8 cellular contexts compared by ENCODE assay signal in the genomic region with DNA sequence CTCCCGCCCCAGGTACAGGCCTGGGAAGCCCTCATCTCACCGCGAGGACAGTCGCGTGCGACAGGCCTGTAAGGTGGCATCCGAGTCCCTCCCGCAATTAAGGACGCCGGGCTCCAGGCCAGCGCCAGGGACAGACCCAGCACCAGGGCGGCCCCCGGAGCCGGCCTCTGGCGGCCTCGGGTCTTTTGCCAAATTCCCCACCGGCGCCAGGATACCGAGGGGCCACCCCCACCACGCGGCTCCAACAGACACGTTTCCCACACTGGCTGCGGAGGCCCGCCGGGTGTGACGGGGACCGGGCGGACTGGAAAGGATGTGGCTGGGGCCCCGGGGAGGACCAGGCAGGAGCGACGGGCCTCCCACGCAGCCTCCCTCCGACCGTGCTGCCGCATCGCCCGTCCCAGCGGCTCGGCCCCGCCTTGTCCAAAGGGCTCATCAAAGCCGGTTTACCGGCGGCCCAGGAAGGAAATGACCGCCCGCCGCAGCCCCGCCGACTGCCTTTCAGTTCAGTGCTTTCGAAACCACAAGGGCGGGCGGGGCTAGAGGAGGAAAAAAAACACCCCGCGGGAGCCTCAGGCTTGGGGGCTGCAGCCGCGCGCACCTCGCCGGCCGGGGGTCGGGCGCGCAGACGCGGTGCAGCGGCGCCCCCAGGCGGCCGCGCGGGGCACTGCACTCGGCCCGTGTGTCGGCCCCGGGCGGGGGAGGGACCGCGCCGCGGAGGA. TPM values are rescaled to one million over a fixed set of nuclear protein-coding genes. Genes with fewer than 3 reads are reported as not detected.
DNase-seq lines count a peak whose midpoint lies in the region; ATAC-seq and TF ChIP-seq lines count a peak whose summit lies in the region.

No MANE protein-coding gene starts in this region.

- H3K79me2 ChIP-seq in KMS-11 (ENCODE audit: insufficient read depth, low read depth): no peaks in the 10 kb centered on the region

- H3K4me2 ChIP-seq in KMS-11: peak overlapping the region; percentile 58

- H3K9me3 ChIP-seq in Peyer's patch: no peaks in the 10 kb centered on the region

- peak overlapping the region; percentile 79 for H2AFZ ChIP-seq in KMS-11 (ENCODE audit: low read depth)

- TF ChIP-seq POLR2A in Peyer's patch (IDR thresholded peaks at IDR 0.05): peak; percentile 31 to 34

- no peaks in the 10 kb centered on the region for H3K36me3 Mint-ChIP-seq in activated T-helper 17 cell treated with anti-CD3 and anti-CD28 coated beads, Interleukin-2, amount 50 U/mL, for 72 hours (ENCODE audit: low read depth)
- peaks cover 2% of the 10 kb centered on the region for H3K36me3 Mint-ChIP-seq in nephron progenitor cell (ENCODE audit: low read depth)
- H3K36me3 Mint-ChIP-seq in stimulated activated naive CD8-positive, alpha-beta T cell treated with anti-CD3 and anti-CD28 coated beads, Interleukin-15, Interleukin-2, amounts not matched to agents 100 ng/mL and 50 ng/mL, for 24 hours (ENCODE audit: low read depth): peaks cover 4% of the 10 kb centered on the region

- H3K9ac ChIP-seq in KMS-11: peak overlapping the region; percentile 67; the same call in 1 of the 2 replicates

- H3K4me1 Mint-ChIP-seq in activated T-helper 17 cell treated with anti-CD3 and anti-CD28 coated beads, Interleukin-2, amount 50 U/mL, for 72 hours: no peaks in the 10 kb centered on the region
- H3K4me1 Mint-ChIP-seq in nephron progenitor cell: peaks cover 55% of the 10 kb centered on the region
- H3K4me1 Mint-ChIP-seq in stimulated activated naive CD8-positive, alpha-beta T cell treated with anti-CD3 and anti-CD28 coated beads, Interleukin-15, Interleukin-2, amounts not matched to agents 100 ng/mL and 50 ng/mL, for 24 hours (ENCODE audit: low read depth): peaks cover 24% of the 10 kb centered on the region

- H3K27me3 ChIP-seq in KMS-11 (ENCODE audit: insufficient read depth, low read depth): no peaks in the 10 kb centered on the region
- no peaks in the 10 kb centered on the region for H3K27me3 ChIP-seq in Peyer's patch

- H3K4me3 ChIP-seq in KMS-11 (IDR thresholded peaks at IDR 0.05; ENCODE audit: insufficient read depth, low read depth, low read length) (no peak overlapping the region), Peyer's patch (peak overlapping the region; percentile 60 to 74 (median 64)), fibroblast of pulmonary artery (replicated peaks; ENCODE audit: low read depth, low read length) (peak overlapping the region; percentile 70)

- peak; percentile 70 for ATAC-seq in GM21737 (IDR thresholded peaks at IDR 0.05; ENCODE audit: unreplicated experiment)
- ATAC-seq in activated T-helper 17 cell treated with anti-CD3 and anti-CD28 coated beads, Interleukin-2, amount 50 U/mL, for 72 hours (replicated peaks): peak; percentile 79

- DNase-seq in EH (ENCODE audit: low read depth) (peak; percentile 96), Peyer's patch (peak; percentile 90 to 97 (median 94)), fibroblast of pulmonary artery (ENCODE audit: low read depth) (peak; percentile 97), nephron progenitor cell (peak; percentile 94)

- H4K20me1 ChIP-seq in KMS-11 (ENCODE audit: insufficient read depth): no peaks in the 10 kb centered on the region; the same call in 1 of the 2 replicates

- no peaks in the 10 kb centered on the region for H3K9me3 Mint-ChIP-seq in activated T-helper 17 cell treated with anti-CD3 and anti-CD28 coated beads, Interleukin-2, amount 50 U/mL, for 72 hours
- no peaks in the 10 kb centered on the region for H3K9me3 Mint-ChIP-seq in nephron progenitor cell
- no peaks in the 10 kb centered on the region for H3K9me3 Mint-ChIP-seq in stimulated activated naive CD8-positive, alpha-beta T cell treated with anti-CD3 and anti-CD28 coated beads, Interleukin-15, Interleukin-2, amounts not matched to agents 100 ng/mL and 50 ng/mL, for 24 hours

- TF ChIP-seq CTCF in KMS-11 (conservative IDR thresholded peaks at IDR 0.05; ENCODE audit: low read depth, low read length) (peak; percentile 27; the same call in 1 of the 2 replicates), Peyer's patch (IDR thresholded peaks at IDR 0.05) (peak; percentile 39 to 100 (median 98)), fibroblast of pulmonary artery (IDR thresholded peaks at IDR 0.05; ENCODE audit: low read length, missing control alignments) (no peak), nephron progenitor cell (IDR thresholded peaks at IDR 0.05) (no peak)

- H3K27ac Mint-ChIP-seq in activated T-helper 17 cell treated with anti-CD3 and anti-CD28 coated beads, Interleukin-2, amount 50 U/mL, for 72 hours: no peak overlapping the region
- no peak overlapping the region for H3K27ac Mint-ChIP-seq in nephron progenitor cell
- H3K27ac Mint-ChIP-seq in stimulated activated naive CD8-positive, alpha-beta T cell treated with anti-CD3 and anti-CD28 coated beads, Interleukin-15, Interleukin-2, amounts not matched to agents 100 ng/mL and 50 ng/mL, for 24 hours: no peak overlapping the region

- H3K27ac ChIP-seq in KMS-11 (peak overlapping the region; percentile 32), Peyer's patch (peak overlapping the region; percentile 84 to 96 (median 87))

- H3K4me3 Mint-ChIP-seq in activated T-helper 17 cell treated with anti-CD3 and anti-CD28 coated beads, Interleukin-2, amount 50 U/mL, for 72 hours: peak overlapping the region; percentile 82
- H3K4me3 Mint-ChIP-seq in nephron progenitor cell: peak overlapping the region; percentile 67
- H3K4me3 Mint-ChIP-seq in stimulated activated naive CD8-positive, alpha-beta T cell treated with anti-CD3 and anti-CD28 coated beads, Interleukin-15, Interleukin-2, amounts not matched to agents 100 ng/mL and 50 ng/mL, for 24 hours: peak overlapping the region; percentile 57

- no peaks in the 10 kb centered on the region for H3K27me3 Mint-ChIP-seq in activated T-helper 17 cell treated with anti-CD3 and anti-CD28 coated beads, Interleukin-2, amount 50 U/mL, for 72 hours
- H3K27me3 Mint-ChIP-seq in nephron progenitor cell (ENCODE audit: low read depth, poor library complexity): peaks cover 9% of the 10 kb centered on the region
- no peaks in the 10 kb centered on the region for H3K27me3 Mint-ChIP-seq in stimulated activated naive CD8-positive, alpha-beta T cell treated with anti-CD3 and anti-CD28 coated beads, Interleukin-15, Interleukin-2, amounts not matched to agents 100 ng/mL and 50 ng/mL, for 24 hours

- H3K4me1 ChIP-seq in KMS-11 (ENCODE audit: low read depth, poor library complexity, severe bottlenecking) (peaks cover 16% of the 10 kb centered on the region), Peyer's patch (peaks cover 0 to 23% (median 11%) of the 10 kb centered on the region in 4 donors)

- H3K36me3 ChIP-seq in KMS-11 (ENCODE audit: insufficient read depth) (no peaks in the 10 kb centered on the region), Peyer's patch (no peaks in the 10 kb centered on the region)

RNA-seq across cellular contexts. Expression of a gene that starts 11.2 kb away (rescaled TPM):
- total RNA-seq in Peyer's patch: 10 to 100 TPM in 1 of 4 donors, 1 to 10 TPM in 3; 5.4 to 18.2 (median 6.9) TPM
- 1 to 10 TPM; 7.0 to 7.4 TPM for total RNA-seq in activated T-helper 17 cell treated with anti-CD3 and anti-CD28 coated beads, Interleukin-2, amount 50 U/mL, for 72 hours

Comparison
In these comparisons a context has a peak if more than half of its experiments do, and no peak if none do; other contexts are left out.
1. CTCF ChIP-seq: peak in KMS-11 (single experiment) and Peyer's patch (6 of 6); none in fibroblast of pulmonary artery (single experiment) and nephron progenitor cell (single experiment).
2. Peak in every context shown above with its lines, with median percentiles within 50 percentile points of each other: DNase-seq and H3K4me3 Mint-ChIP-seq.